20 cellular contexts compared by ENCODE assay signal in the genomic region with DNA sequence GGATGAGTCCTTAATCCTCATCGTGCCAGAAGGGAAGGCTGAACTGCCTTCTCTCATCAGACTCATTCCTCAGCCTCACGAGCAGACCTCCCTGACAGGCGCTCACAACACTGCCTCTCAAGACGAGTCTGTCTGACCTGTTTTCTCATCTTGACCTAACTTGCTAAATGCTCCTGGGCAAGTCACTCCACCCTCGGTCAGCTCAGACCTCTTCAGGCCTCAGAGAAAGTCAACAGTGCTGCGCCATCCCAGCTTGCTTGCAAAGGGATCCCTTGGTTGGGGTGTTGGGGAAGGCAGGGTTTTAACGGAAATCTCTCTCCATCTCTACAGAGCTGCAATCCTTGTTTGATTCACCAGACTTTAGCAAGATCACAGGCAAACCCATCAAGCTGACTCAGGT. TPM values are rescaled to one million over a fixed set of nuclear protein-coding genes. Genes with fewer than 3 reads are reported as not detected.
"Had no signal": no experiment of that assay in that cellular context is flagged by ENCODE, and none has a peak within 500 bp of the region (broad histone marks: within the 10 kb centered on the region; RNA-seq: fewer than 3 reads in every experiment).

No MANE protein-coding gene starts in this region.

- H3K27me3 ChIP-seq: adrenal gland, cardiac muscle cell, dorsolateral prefrontal cortex, sigmoid colon, transverse colon, vagina had no signal

- ATAC-seq: left lobe of liver, natural killer cell had no signal

- H3K9me3 ChIP-seq: adrenal gland, sigmoid colon, transverse colon, vagina had no signal

- H3K27ac Mint-ChIP-seq: activated T-helper 2 cell treated with anti-CD3 and anti-CD28 coated beads, Interferon-gamma antibody, Interleukin-2, Interleukin-4, amounts not matched to agents 10 μg/mL and 5 μg/mL and 100 μg/mL, durations not matched to agents 14 hours and 24 hours and 36 hours; T-helper 2 cell treated with Interferon-gamma antibody and Interleukin-4, amounts not matched to agents 5 μg/mL and 100 μg/mL, for 36 hours had no signal

- H3K4me3 Mint-ChIP-seq: activated naive CD4-positive, alpha-beta T cell treated with anti-CD3 and anti-CD28 coated beads, Interleukin-2, amount 10 ng/mL, durations not matched to agents 7 days and 5 days; natural killer cell; T-helper 2 cell treated with Interferon-gamma antibody and Interleukin-4, amounts not matched to agents 5 μg/mL and 100 μg/mL, for 36 hours had no signal

- H3K27me3 Mint-ChIP-seq: activated naive CD4-positive, alpha-beta T cell treated with anti-CD3 and anti-CD28 coated beads, Interleukin-2, amount 10 ng/mL, durations not matched to agents 7 days and 5 days had no signal

- H3K27ac ChIP-seq: cardiac muscle cell, dorsolateral prefrontal cortex, transverse colon, vagina had no signal

- H3K9me3 Mint-ChIP-seq: activated naive CD4-positive, alpha-beta T cell treated with anti-CD3 and anti-CD28 coated beads, Interleukin-2, amount 10 ng/mL, durations not matched to agents 7 days and 5 days; activated T-helper 2 cell treated with anti-CD3 and anti-CD28 coated beads, Interferon-gamma antibody, Interleukin-2, Interleukin-4, amounts not matched to agents 10 μg/mL and 5 μg/mL and 100 μg/mL, durations not matched to agents 14 hours and 24 hours and 36 hours; natural killer cell; T-helper 2 cell treated with Interferon-gamma antibody and Interleukin-4, amounts not matched to agents 5 μg/mL and 100 μg/mL, for 36 hours had no signal

- H3K4me1 Mint-ChIP-seq: activated naive CD4-positive, alpha-beta T cell treated with anti-CD3 and anti-CD28 coated beads, Interleukin-2, amount 10 ng/mL, durations not matched to agents 7 days and 5 days; natural killer cell had no signal

- H3K36me3 Mint-ChIP-seq: natural killer cell had no signal

- H3K4me3 ChIP-seq: adrenal gland, cardiac muscle cell, dorsolateral prefrontal cortex, sigmoid colon, transverse colon, vagina had no signal

- DNase-seq: activated CD4-positive, alpha-beta T cell treated with anti-CD3 and anti-CD28 coated beads, Interleukin-2, amount 50 U/mL, for 1 hour; activated CD4-positive, CD25-positive, alpha-beta regulatory T cell; activated naive CD4-positive, alpha-beta T cell treated with anti-CD3 and anti-CD28 coated beads, Interleukin-2, amount 10 ng/mL, durations not matched to agents 7 days and 5 days; activated T-cell treated with anti-CD3 and anti-CD28 coated beads, Interleukin-2, amount 50 U/mL, for 1 hour; adrenal gland; dorsolateral prefrontal cortex; islet precursor cell; natural killer cell; occipital lobe; sigmoid colon; stimulated activated CD4-positive, alpha-beta T cell treated with anti-CD3 and anti-CD28 coated beads, Interleukin-1b, Interleukin-23, amount 100 ng/mL, for 48 hours; substantia nigra; SW 1271; transverse colon had no signal

RNA-seq across cellular contexts. Expression of a gene that starts 15.0 kb away (rescaled TPM):
- total RNA-seq: activated T-helper 2 cell treated with anti-CD3 and anti-CD28 coated beads, Interferon-gamma antibody, Interleukin-2, Interleukin-4, amounts not matched to agents 10 μg/mL and 5 μg/mL and 100 μg/mL, durations not matched to agents 14 hours and 24 hours and 36 hours had no signal

RNA-seq across cellular contexts. Expression of a gene that starts 34.2 kb away (rescaled TPM):
- total RNA-seq: pulmonary artery endothelial cell had no signal
- polyA plus RNA-seq: cardiac muscle cell had no signal
